In the genomic region with DNA sequence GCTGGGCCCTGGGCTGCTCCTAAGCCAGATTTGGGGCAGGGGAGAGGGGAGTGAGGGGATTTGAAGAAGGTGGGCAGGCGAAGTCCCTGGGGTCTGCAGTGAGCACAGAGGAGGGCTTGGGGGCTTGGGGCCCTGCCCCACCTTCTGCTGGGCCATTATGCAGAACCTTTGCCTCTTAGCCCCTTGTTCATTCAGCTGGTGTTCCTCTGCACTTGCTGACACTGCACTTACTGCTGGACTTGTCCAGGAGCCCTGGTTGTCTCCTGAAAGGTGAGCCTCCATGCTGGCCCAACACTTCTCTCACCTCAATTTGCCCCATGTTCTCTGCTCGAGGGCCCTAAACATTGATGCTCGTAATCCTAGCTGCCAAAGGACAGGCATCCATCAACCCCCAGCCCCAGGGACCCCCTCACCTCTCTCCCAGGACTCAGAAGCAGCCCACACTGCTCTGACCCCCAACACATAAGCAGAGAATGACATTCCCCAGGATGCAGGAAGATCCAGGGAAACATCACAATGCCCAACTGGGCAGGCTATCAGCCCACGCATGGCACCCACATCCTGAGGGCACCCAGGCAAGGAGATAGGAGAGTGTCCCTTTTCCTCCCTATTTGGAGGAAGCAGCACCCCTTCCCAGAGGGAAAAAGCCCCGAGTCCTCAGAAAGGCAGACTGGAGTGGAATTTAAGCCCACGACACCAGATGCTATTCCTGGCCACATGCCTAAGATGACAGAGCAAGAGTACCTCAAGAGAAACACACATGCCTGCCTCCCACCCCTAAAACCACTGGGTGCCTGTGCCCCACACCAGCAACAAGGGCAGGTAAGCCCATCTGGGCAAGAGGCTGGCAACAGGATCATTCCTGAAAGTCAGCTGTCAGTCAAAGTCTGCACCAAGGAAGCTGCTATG, we compare ENCODE assay signal across 23 cellular contexts.
DNase-seq lines count a peak whose midpoint lies in the region; ATAC-seq, FAIRE-seq and TF ChIP-seq lines count a peak whose summit lies in the region.
"Had no signal": no experiment of that assay in that cellular context is flagged by ENCODE, and none has a peak within 500 bp of the region (broad histone marks: within the 10 kb centered on the region; RNA-seq: fewer than 3 reads in every experiment).

No MANE protein-coding gene starts in this region.

- no peaks in the 10 kb centered on the region for H3K36me3 ChIP-seq in cardiac muscle cell
- H3K36me3 ChIP-seq: MG63, neutrophil had no signal

- H3K36me3 Mint-ChIP-seq in neural crest cell (ENCODE audit: low read depth) = no peaks in the 10 kb centered on the region
- H3K36me3 Mint-ChIP-seq in type B pancreatic cell = peaks cover 4% of the 10 kb centered on the region
- H3K36me3 Mint-ChIP-seq: activated naive CD8-positive, alpha-beta T cell treated with anti-CD3 and anti-CD28 coated beads, Interleukin-2, amount 10 ng/mL, durations not matched to agents 7 days and 5 days; stimulated activated naive B cell treated with anti-CD40 and anti-IgM and Interleukin-4, amounts not matched to agents 10 μg/mL and 1 μg/mL and 100 μg/mL, for 72 hours had no signal

- H3K27me3 ChIP-seq in cardiac muscle cell = no peaks in the 10 kb centered on the region
- H3K27me3 ChIP-seq: body of pancreas, dorsolateral prefrontal cortex, MG63 had no signal

- H3K27ac Mint-ChIP-seq in neural crest cell (ENCODE audit: unreplicated experiment) (peak overlapping the region; percentile 80), type B pancreatic cell (peak overlapping the region; percentile 25)
- H3K27ac Mint-ChIP-seq: activated CD4-positive, alpha-beta T cell treated with anti-CD3 and anti-CD28 coated beads for 36 hours; activated naive CD8-positive, alpha-beta T cell treated with anti-CD3 and anti-CD28 coated beads, Interleukin-2, amount 10 ng/mL, durations not matched to agents 7 days and 5 days; stimulated activated naive B cell treated with anti-CD40 and anti-IgM and Interleukin-4, amounts not matched to agents 10 μg/mL and 1 μg/mL and 100 μg/mL, for 72 hours had no signal

- intact Hi-C loops in left cardiac atrium (cut with DNase I) = no loop called here

- TF ChIP-seq CTCF in cardiac muscle cell (IDR thresholded peaks at IDR 0.05; ENCODE audit: low read depth, low read length) = no peak
- TF ChIP-seq CTCF in neural crest cell (conservative IDR thresholded peaks at IDR 0.05) = no peak
- no peak for TF ChIP-seq CTCF in type B pancreatic cell (conservative IDR thresholded peaks at IDR 0.05)

- H3K4me1 ChIP-seq in cardiac muscle cell (ENCODE audit: low read depth) = peaks cover 66% of the 10 kb centered on the region

- no peaks in the 10 kb centered on the region for H3K9me3 ChIP-seq in cardiac muscle cell (ENCODE audit: low read depth)
- H3K9me3 ChIP-seq: body of pancreas, MG63, neutrophil had no signal

- DNase-seq in cardiac muscle cell (ENCODE audit: low read depth in 1 of 2, low spot score in 1 of 2) (peak in 1 of 2 donors; percentile 51), left cardiac atrium (no peak), caudate nucleus (lab: John Stamatoyannopoulos, UW) (no peak), neural crest cell (ENCODE audit: low read depth, low spot score) (no peak), type B pancreatic cell (ENCODE audit: extremely low spot score, unreplicated experiment) (no peak), HuH-7 (ENCODE audit: low spot score) (no peak), GM19239 (ENCODE audit: insufficient read length, low spot score) (no peak), SHP77 treated with DMSO at 0.1 percent for 48 hours (lab: John Stamatoyannopoulos, UW) (no peak)
- DNase-seq: ACHN; activated CD4-positive, alpha-beta T cell treated with anti-CD3 and anti-CD28 coated beads for 36 hours; activated naive CD8-positive, alpha-beta T cell treated with anti-CD3 and anti-CD28 coated beads, Interleukin-2, amount 10 ng/mL, durations not matched to agents 7 days and 5 days; MG63; mucosa of descending colon; NCI-H187; stimulated activated naive B cell treated with anti-CD40 and anti-IgM and Interleukin-4, amounts not matched to agents 10 μg/mL and 1 μg/mL and 100 μg/mL, for 72 hours had no signal

- no peaks in the 10 kb centered on the region for H3K27me3 Mint-ChIP-seq in neural crest cell (ENCODE audit: low read depth)
- H3K27me3 Mint-ChIP-seq in type B pancreatic cell = peaks cover 8% of the 10 kb centered on the region

- H3K27ac ChIP-seq in cardiac muscle cell (peak overlapping the region; percentile 95), caudate nucleus (ENCODE audit: low read depth, low read length) (peak overlapping the region; percentile 59)
- H3K27ac ChIP-seq: C4-2B, epithelial cell of prostate, neutrophil had no signal

- FAIRE-seq in GM19239 (lab: Jason Lieb, UNC) = no peak
- FAIRE-seq: frontal cortex, GM12878 had no signal

- H3K4me1 Mint-ChIP-seq in neural crest cell (peaks cover 10% of the 10 kb centered on the region), type B pancreatic cell (ENCODE audit: unreplicated experiment) (peaks cover 25% of the 10 kb centered on the region)
- H3K4me1 Mint-ChIP-seq: activated CD4-positive, alpha-beta T cell treated with anti-CD3 and anti-CD28 coated beads for 36 hours; activated naive CD8-positive, alpha-beta T cell treated with anti-CD3 and anti-CD28 coated beads, Interleukin-2, amount 10 ng/mL, durations not matched to agents 7 days and 5 days; stimulated activated naive B cell treated with anti-CD40 and anti-IgM and Interleukin-4, amounts not matched to agents 10 μg/mL and 1 μg/mL and 100 μg/mL, for 72 hours had no signal

- H3K9me3 Mint-ChIP-seq in neural crest cell (no peaks in the 10 kb centered on the region), type B pancreatic cell (peaks cover 3% of the 10 kb centered on the region)
- H3K9me3 Mint-ChIP-seq: activated naive CD8-positive, alpha-beta T cell treated with anti-CD3 and anti-CD28 coated beads, Interleukin-2, amount 10 ng/mL, durations not matched to agents 7 days and 5 days; stimulated activated naive B cell treated with anti-CD40 and anti-IgM and Interleukin-4, amounts not matched to agents 10 μg/mL and 1 μg/mL and 100 μg/mL, for 72 hours had no signal

- H3K4me3 Mint-ChIP-seq in neural crest cell (no peak overlapping the region), type B pancreatic cell (no peak overlapping the region)
- H3K4me3 Mint-ChIP-seq: activated CD4-positive, alpha-beta T cell treated with anti-CD3 and anti-CD28 coated beads for 36 hours; activated naive CD8-positive, alpha-beta T cell treated with anti-CD3 and anti-CD28 coated beads, Interleukin-2, amount 10 ng/mL, durations not matched to agents 7 days and 5 days; stimulated activated naive B cell treated with anti-CD40 and anti-IgM and Interleukin-4, amounts not matched to agents 10 μg/mL and 1 μg/mL and 100 μg/mL, for 72 hours had no signal

- ATAC-seq in left cardiac atrium = no peak
- ATAC-seq: activated CD4-positive, alpha-beta T cell treated with anti-CD3 and anti-CD28 coated beads for 36 hours; body of pancreas; GM12878; HCT116; mucosa of descending colon; stimulated activated naive B cell treated with anti-CD40 and anti-IgM and Interleukin-4, amounts not matched to agents 10 μg/mL and 1 μg/mL and 100 μg/mL, for 72 hours had no signal

- H3K4me3 ChIP-seq in cardiac muscle cell = no peak overlapping the region
- H3K4me3 ChIP-seq: body of pancreas, dorsolateral prefrontal cortex, GM12878, MG63, mucosa of descending colon had no signal
